Comparison of ENCODE assay signal across 8 cellular contexts in genomic region chr7:155298288-155298833, GRCh38. TPM values are rescaled to one million over a fixed set of nuclear protein-coding genes. Genes with fewer than 3 reads are reported as not detected.
DNase-seq lines count a peak whose midpoint lies in the region; ATAC-seq and TF ChIP-seq lines count a peak whose summit lies in the region.

No MANE protein-coding gene starts in this region.

- intact Hi-C loops in Caco-2 (cut with micrococcal nuclease; ENCODE audit: unreplicated experiment) = loop anchor here (2.0 to 5.0 kb wide), 4 partner anchors 26 to 371 kb away; partner anchors contain the start of gene PAXIP1
- intact Hi-C loops in sciatic nerve (cut with DNase I) = no loop called here

- no peaks in the 10 kb centered on the region for H3K9me2 ChIP-seq in SU-DHL-6 (replicated peaks; ENCODE audit: insufficient read depth, low read length)

- DNase-seq in Caco-2 = no peak
- DNase-seq in HAP-1 (ENCODE audit: low spot score in 2 of 2) = no peak
- no peak for DNase-seq in epithelial cell of prostate (ENCODE audit: low read depth, low spot score)
- no peak for DNase-seq in neural crest cell (ENCODE audit: low read depth, low spot score)
- no peak for DNase-seq in erythroblast (lab: John Stamatoyannopoulos, UW)
- no peak for DNase-seq in sciatic nerve (ENCODE audit: low spot score)
- DNase-seq in GDM1 (lab: John Stamatoyannopoulos, UW) = no peak

- H3K4me3 ChIP-seq in Caco-2 (ENCODE audit: low read depth, low read length) (peak overlapping the region; percentile 83), HAP-1 (peak overlapping the region; percentile 35), SU-DHL-6 (ENCODE audit: insufficient read depth, low read length, poor library complexity, severe bottlenecking) (peak overlapping the region; percentile 80)

- H3K4me1 ChIP-seq in Caco-2 (peaks cover 20% of the 10 kb centered on the region), HAP-1 (peaks cover 4% of the 10 kb centered on the region)

- no peak for TF ChIP-seq CTCF in Caco-2 (IDR thresholded peaks at IDR 0.05; ENCODE audit: insufficient read depth in 1 of 2, low read depth in 1 of 2, low read length in 1 of 2, severe bottlenecking in 1 of 2, unreplicated experiment in 1 of 2)
- TF ChIP-seq CTCF in SU-DHL-6 (IDR thresholded peaks at IDR 0.05; ENCODE audit: insufficient read depth, low read length, poor library complexity, severe bottlenecking) = no peak
- no peak for TF ChIP-seq CTCF in neural crest cell (conservative IDR thresholded peaks at IDR 0.05)

- H3K9me3 Mint-ChIP-seq in Caco-2 (ENCODE audit: unreplicated experiment) = peaks cover 11% of the 10 kb centered on the region
- H3K9me3 Mint-ChIP-seq in neural crest cell = peaks cover 9% of the 10 kb centered on the region

- TSS peak; percentile 10 for BruUV-seq in Caco-2 (replicated peaks; lab: Mats Ljungman, UMichigan)

- H3K27ac Mint-ChIP-seq in Caco-2 (ENCODE audit: unreplicated experiment) (peak overlapping the region; percentile 37), neural crest cell (ENCODE audit: unreplicated experiment) (peak overlapping the region; percentile 95)

- H3F3A ChIP-seq in SU-DHL-6 (ENCODE audit: insufficient read depth) = peaks cover 10% of the 10 kb centered on the region

- TF ChIP-seq POLR2A in erythroblast (IDR thresholded peaks at IDR 0.05; ENCODE audit: low read length) = no peak

- H3K9me3 ChIP-seq in Caco-2 (no peaks in the 10 kb centered on the region), HAP-1 (peaks cover 2% of the 10 kb centered on the region; the same call in 1 of the 2 replicates), SU-DHL-6 (ENCODE audit: insufficient read depth, low read length) (no peaks in the 10 kb centered on the region)

- no peaks in the 10 kb centered on the region for H3K27me3 ChIP-seq in Caco-2 (replicated peaks; ENCODE audit: control insufficient read depth, insufficient read depth, low read length)
- no peaks in the 10 kb centered on the region for H3K27me3 ChIP-seq in HAP-1 (ENCODE audit: low read depth)
- no peaks in the 10 kb centered on the region for H3K27me3 ChIP-seq in SU-DHL-6 (ENCODE audit: low read length)

- H3K27me3 Mint-ChIP-seq in Caco-2 (ENCODE audit: insufficient read depth, unreplicated experiment) (no peaks in the 10 kb centered on the region), neural crest cell (ENCODE audit: low read depth) (no peaks in the 10 kb centered on the region)

- in situ Hi-C loops in HAP-1 (cut with MboI; ENCODE audit: low sequenced_read_pairs) = no loop called here

- CTCF ChIA-PET in Caco-2 (lab: Charles Lee) = interaction anchor here (0.9 to 1.5 kb wide), 2 partner anchors 47 to 84 kb away, joined by 5 to 7 read pairs; no protein-coding TSS in a partner anchor

- peak overlapping the region; percentile 92 for H3K27ac ChIP-seq in SU-DHL-6 (ENCODE audit: low read depth, low read length)
- peak overlapping the region; percentile 91 for H3K27ac ChIP-seq in epithelial cell of prostate

- H3K36me3 ChIP-seq in Caco-2 (ENCODE audit: control insufficient read depth, insufficient read depth, low read length) (peaks cover 10% of the 10 kb centered on the region), HAP-1 (replicated peaks) (peaks cover 3% of the 10 kb centered on the region; the same call in 1 of the 2 replicates), SU-DHL-6 (ENCODE audit: low read length) (peaks cover 40% of the 10 kb centered on the region)

- H3K4me1 Mint-ChIP-seq in Caco-2 (ENCODE audit: low read depth, unreplicated experiment) (peaks cover 14% of the 10 kb centered on the region), neural crest cell (peaks cover 36% of the 10 kb centered on the region)

- H3K4me2 ChIP-seq in SU-DHL-6 (ENCODE audit: low read depth, low read length, poor library complexity, severe bottlenecking) = peak overlapping the region; percentile 85

- H3K36me3 Mint-ChIP-seq in Caco-2 (ENCODE audit: insufficient read depth, unreplicated experiment) (peaks cover 53% of the 10 kb centered on the region), neural crest cell (ENCODE audit: low read depth) (peaks cover 19% of the 10 kb centered on the region)

- POLR2A ChIA-PET in Caco-2 (lab: Charles Lee) = interaction anchor here (1.4 kb wide), 1 partner anchor 295 kb away, joined by 4 read pairs; the partner anchor contains the start of gene PAXIP1

- peaks cover 41% of the 10 kb centered on the region for H4K20me1 ChIP-seq in SU-DHL-6 (ENCODE audit: low read depth, low read length)

- no peak for ATAC-seq in sciatic nerve

- peaks cover 51% of the 10 kb centered on the region for H3K79me2 ChIP-seq in SU-DHL-6 (ENCODE audit: insufficient read depth, low read length)

- peak overlapping the region; percentile 96 for H3K4me3 Mint-ChIP-seq in Caco-2 (ENCODE audit: unreplicated experiment)
- H3K4me3 Mint-ChIP-seq in neural crest cell = peak overlapping the region; percentile 95

- H3K9ac ChIP-seq in SU-DHL-6 (ENCODE audit: low read length) = peak overlapping the region; percentile 93

- H2AFZ ChIP-seq in SU-DHL-6 (ENCODE audit: low read depth, low read length, severe bottlenecking) = no peak overlapping the region

RNA-seq across cellular contexts. Expression of gene INSIG1, which starts 0.7 kb away (rescaled TPM):
- 60.1 and 62.8 TPM in 2 replicates for total RNA-seq in Caco-2 (2022)
- total RNA-seq in neural crest cell = 80.9 and 81.5 TPM in 2 replicates
- 116 TPM for total RNA-seq in sciatic nerve
